8 cellular contexts compared by ENCODE assay signal in the genomic region with DNA sequence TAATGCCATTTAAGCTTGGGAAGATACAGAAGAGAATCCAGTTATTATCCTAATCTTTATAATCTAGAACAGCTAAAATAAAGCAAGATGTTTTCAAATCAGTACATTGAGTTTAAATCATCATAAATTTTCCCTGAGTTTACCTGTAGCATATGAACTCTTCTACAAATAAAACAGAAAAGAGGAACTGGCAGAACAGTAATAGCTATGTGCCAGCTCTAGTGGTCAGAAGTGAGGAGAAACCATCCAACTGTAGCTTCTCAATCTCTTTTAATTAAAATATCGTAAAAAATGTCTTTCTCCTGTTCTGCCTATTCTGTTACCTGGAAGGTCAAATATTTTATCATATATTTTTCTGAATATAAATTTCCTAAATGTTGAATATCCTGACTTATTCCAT.
"Had no signal": no experiment of that assay in that cellular context is flagged by ENCODE, and none has a peak within 500 bp of the region (broad histone marks: within the 10 kb centered on the region; RNA-seq: fewer than 3 reads in every experiment).

No MANE protein-coding gene starts in this region.

- ATAC-seq: GM23338 had no signal

- DNase-seq: H9, HCEC 1CT, IMR-90, KBM-7 had no signal

- FAIRE-seq: H1, H54, HTR-8/SVneo had no signal

- H3K4me3 ChIP-seq: GM23338 had no signal

- H3K4me2 ChIP-seq: GM23338 had no signal

- H2AFZ ChIP-seq: GM23338 had no signal
